24 cellular contexts compared by ENCODE assay signal in genomic region chr16:12517310-12517694, GRCh38.
"Had no signal": no experiment of that assay in that cellular context is flagged by ENCODE, and none has a peak within 500 bp of the region (broad histone marks: within the 10 kb centered on the region; RNA-seq: fewer than 3 reads in every experiment).

No MANE protein-coding gene starts in this region.

- DNase-seq: activated CD4-positive, alpha-beta T cell treated with anti-CD3 and anti-CD28 coated beads for 48 hours; activated CD4-positive, alpha-beta T cell treated with anti-CD3 and anti-CD28 coated beads, Interleukin-2, amount 50 U/mL, for 48 hours; activated CD8-positive, alpha-beta memory T cell treated with anti-CD3 and anti-CD28 coated beads for 24 hours; activated gamma-delta T cell treated with Interleukin-2 at 50 U/mL for 16 hours; activated naive CD4-positive, alpha-beta T cell treated with anti-CD3 and anti-CD28 coated beads, Interleukin-2, amount 50 U/mL, for 16 hours; activated T-cell treated with anti-CD3 and anti-CD28 coated beads, Interleukin-2, amount 50 U/mL, for 1 hour; amniotic stem cell; brain microvascular endothelial cell; central memory CD4-positive, alpha-beta T cell; esophagus squamous epithelium; foreskin melanocyte; left ventricle myocardium inferior; nephron progenitor cell; ovary; stimulated activated CD4-positive, alpha-beta T cell treated with anti-CD3 and anti-CD28 coated beads, Interleukin-4, amount 100 ng/mL, for 24 hours; T-helper 9 cell had no signal

- H3K9me3 ChIP-seq: esophagus squamous epithelium, left ventricle myocardium inferior, ovary, tibial nerve had no signal

- H3K27me3 Mint-ChIP-seq: activated T-helper 17 cell treated with anti-CD3 and anti-CD28 coated beads, Interleukin-2, amount 50 U/mL, for 72 hours; progenitor cell of endocrine pancreas; stimulated activated memory B cell treated with anti-CD40 and anti-IgM and Interleukin-4, amounts not matched to agents 10 μg/mL and 1 μg/mL and 100 μg/mL, for 72 hours had no signal

- H3K4me1 Mint-ChIP-seq: activated T-helper 17 cell treated with anti-CD3 and anti-CD28 coated beads, Interleukin-2, amount 50 U/mL, for 72 hours had no signal

- H3K9me3 Mint-ChIP-seq: activated T-helper 17 cell treated with anti-CD3 and anti-CD28 coated beads, Interleukin-2, amount 50 U/mL, for 72 hours; nephron progenitor cell; stimulated activated memory B cell treated with anti-CD40 and anti-IgM and Interleukin-4, amounts not matched to agents 10 μg/mL and 1 μg/mL and 100 μg/mL, for 72 hours had no signal

- H3K4me3 Mint-ChIP-seq: activated T-helper 17 cell treated with anti-CD3 and anti-CD28 coated beads, Interleukin-2, amount 50 U/mL, for 72 hours; nephron progenitor cell; stimulated activated memory B cell treated with anti-CD40 and anti-IgM and Interleukin-4, amounts not matched to agents 10 μg/mL and 1 μg/mL and 100 μg/mL, for 72 hours had no signal

- H3K4me1 ChIP-seq: esophagus squamous epithelium, tibial nerve had no signal

- H3K27ac ChIP-seq: brain microvascular endothelial cell, epithelial cell of prostate, esophagus squamous epithelium, left ventricle myocardium inferior, ovary, skin epidermis, tibial nerve, VCaP had no signal

- ATAC-seq: activated T-helper 17 cell treated with anti-CD3 and anti-CD28 coated beads, Interleukin-2, amount 50 U/mL, for 72 hours; sciatic nerve; stimulated activated memory B cell treated with anti-CD40 and anti-IgM and Interleukin-4, amounts not matched to agents 10 μg/mL and 1 μg/mL and 100 μg/mL, for 72 hours had no signal

- H3K27me3 ChIP-seq: brain microvascular endothelial cell, esophagus squamous epithelium, ovary, tibial nerve had no signal

- H3K27ac Mint-ChIP-seq: activated T-helper 17 cell treated with anti-CD3 and anti-CD28 coated beads, Interleukin-2, amount 50 U/mL, for 72 hours; nephron progenitor cell; progenitor cell of endocrine pancreas; stimulated activated memory B cell treated with anti-CD40 and anti-IgM and Interleukin-4, amounts not matched to agents 10 μg/mL and 1 μg/mL and 100 μg/mL, for 72 hours had no signal
